1 cellular context compared by ENCODE assay signal in the genomic region with DNA sequence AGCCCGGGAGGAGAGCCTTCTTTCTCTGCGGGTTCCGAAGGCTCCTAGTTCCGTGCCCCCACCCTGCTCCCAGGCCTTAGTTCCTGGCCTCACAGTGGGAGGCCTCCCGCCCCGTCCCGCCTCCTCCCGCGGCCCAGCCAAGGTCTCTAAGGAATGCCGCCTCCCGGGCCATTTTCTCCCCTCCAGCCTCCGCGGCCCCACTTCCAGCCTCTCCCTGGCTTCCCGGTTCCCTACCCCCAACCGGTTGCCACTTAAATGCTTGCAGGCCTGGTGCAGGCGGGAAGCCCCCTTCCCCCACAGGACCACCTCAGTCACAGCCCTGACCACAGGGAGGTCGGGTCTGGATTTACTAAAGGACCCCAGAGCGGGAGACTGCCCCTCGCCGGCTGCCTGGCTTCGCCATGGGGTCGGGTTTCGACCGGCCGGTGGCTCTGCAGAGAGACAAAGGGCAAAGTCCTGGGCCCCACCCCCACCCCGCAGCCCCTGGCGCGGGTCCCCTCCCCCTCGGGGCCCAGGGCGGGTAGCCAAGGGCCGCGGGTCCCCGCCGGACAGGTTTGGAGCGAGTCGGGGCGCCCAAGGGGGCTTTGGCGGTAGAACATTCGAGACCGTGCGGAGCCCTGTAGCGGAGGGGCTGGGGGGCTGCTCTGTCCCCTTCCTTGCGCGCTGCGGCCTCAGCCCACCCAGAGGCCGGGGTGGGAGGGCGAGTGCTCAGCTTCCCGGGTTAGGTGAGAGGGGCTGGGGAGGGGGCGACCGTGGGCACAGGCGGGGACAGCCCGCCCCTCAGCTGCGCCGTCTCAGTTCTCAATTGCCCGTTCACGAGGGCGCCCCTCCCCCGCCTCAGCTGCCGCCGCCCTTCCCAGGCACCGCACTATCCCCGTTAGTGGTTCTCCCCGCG.
TF ChIP-seq lines count a peak whose summit lies in the region.

No MANE protein-coding gene starts in this region.

TF ChIP-seq in HepG2, 621 proteins besides CTCF, POLR2A, EP300 and RAD21 (continued from another document and continues in another):
- 0 out of 2 replicates have a peak, but pooled peaks have one; percentile 14 for TF ChIP-seq ZNF782 (CRISPR knock-in tag; IDR thresholded peaks at IDR 0.05; ENCODE audit: borderline replicate concordance)
- TF ChIP-seq, protein P1, sequence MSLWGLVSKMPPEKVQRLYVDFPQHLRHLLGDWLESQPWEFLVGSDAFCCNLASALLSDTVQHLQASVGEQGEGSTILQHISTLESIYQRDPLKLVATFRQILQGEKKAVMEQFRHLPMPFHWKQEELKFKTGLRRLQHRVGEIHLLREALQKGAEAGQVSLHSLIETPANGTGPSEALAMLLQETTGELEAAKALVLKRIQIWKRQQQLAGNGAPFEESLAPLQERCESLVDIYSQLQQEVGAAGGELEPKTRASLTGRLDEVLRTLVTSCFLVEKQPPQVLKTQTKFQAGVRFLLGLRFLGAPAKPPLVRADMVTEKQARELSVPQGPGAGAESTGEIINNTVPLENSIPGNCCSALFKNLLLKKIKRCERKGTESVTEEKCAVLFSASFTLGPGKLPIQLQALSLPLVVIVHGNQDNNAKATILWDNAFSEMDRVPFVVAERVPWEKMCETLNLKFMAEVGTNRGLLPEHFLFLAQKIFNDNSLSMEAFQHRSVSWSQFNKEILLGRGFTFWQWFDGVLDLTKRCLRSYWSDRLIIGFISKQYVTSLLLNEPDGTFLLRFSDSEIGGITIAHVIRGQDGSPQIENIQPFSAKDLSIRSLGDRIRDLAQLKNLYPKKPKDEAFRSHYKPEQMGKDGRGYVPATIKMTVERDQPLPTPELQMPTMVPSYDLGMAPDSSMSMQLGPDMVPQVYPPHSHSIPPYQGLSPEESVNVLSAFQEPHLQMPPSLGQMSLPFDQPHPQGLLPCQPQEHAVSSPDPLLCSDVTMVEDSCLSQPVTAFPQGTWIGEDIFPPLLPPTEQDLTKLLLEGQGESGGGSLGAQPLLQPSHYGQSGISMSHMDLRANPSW (CRISPR knock-in tag; IDR thresholded peaks at IDR 0.05; ENCODE audit: borderline replicate concordance): no peak
- TF ChIP-seq ZNF775 (CRISPR knock-in tag; IDR thresholded peaks at IDR 0.05; ENCODE audit: borderline replicate concordance): no peak
- TF ChIP-seq, protein P2, sequence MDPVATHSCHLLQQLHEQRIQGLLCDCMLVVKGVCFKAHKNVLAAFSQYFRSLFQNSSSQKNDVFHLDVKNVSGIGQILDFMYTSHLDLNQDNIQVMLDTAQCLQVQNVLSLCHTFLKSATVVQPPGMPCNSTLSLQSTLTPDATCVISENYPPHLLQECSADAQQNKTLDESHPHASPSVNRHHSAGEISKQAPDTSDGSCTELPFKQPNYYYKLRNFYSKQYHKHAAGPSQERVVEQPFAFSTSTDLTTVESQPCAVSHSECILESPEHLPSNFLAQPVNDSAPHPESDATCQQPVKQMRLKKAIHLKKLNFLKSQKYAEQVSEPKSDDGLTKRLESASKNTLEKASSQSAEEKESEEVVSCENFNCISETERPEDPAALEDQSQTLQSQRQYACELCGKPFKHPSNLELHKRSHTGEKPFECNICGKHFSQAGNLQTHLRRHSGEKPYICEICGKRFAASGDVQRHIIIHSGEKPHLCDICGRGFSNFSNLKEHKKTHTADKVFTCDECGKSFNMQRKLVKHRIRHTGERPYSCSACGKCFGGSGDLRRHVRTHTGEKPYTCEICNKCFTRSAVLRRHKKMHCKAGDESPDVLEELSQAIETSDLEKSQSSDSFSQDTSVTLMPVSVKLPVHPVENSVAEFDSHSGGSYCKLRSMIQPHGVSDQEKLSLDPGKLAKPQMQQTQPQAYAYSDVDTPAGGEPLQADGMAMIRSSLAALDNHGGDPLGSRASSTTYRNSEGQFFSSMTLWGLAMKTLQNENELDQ (CRISPR knock-in tag; IDR thresholded peaks at IDR 0.05; ENCODE audit: borderline replicate concordance): no peak
- TF ChIP-seq ZNF383 (CRISPR knock-in tag; IDR thresholded peaks at IDR 0.05; ENCODE audit: borderline replicate concordance): no peak
- TF ChIP-seq SRSF1 (optimal IDR thresholded peaks at IDR 0.05; ENCODE audit: low read depth, low read length): peak; percentile 67
- TF ChIP-seq ZBTB7B (CRISPR knock-in tag; IDR thresholded peaks at IDR 0.05): peak; percentile 79
- TF ChIP-seq, protein P3, sequence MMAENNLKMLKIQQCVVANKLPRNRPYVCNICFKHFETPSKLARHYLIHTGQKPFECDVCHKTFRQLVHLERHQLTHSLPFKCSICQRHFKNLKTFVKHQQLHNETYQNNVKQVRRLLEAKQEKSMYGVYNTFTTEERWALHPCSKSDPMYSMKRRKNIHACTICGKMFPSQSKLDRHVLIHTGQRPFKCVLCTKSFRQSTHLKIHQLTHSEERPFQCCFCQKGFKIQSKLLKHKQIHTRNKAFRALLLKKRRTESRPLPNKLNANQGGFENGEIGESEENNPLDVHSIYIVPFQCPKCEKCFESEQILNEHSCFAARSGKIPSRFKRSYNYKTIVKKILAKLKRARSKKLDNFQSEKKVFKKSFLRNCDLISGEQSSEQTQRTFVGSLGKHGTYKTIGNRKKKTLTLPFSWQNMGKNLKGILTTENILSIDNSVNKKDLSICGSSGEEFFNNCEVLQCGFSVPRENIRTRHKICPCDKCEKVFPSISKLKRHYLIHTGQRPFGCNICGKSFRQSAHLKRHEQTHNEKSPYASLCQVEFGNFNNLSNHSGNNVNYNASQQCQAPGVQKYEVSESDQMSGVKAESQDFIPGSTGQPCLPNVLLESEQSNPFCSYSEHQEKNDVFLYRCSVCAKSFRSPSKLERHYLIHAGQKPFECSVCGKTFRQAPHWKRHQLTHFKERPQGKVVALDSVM (CRISPR knock-in tag; IDR thresholded peaks at IDR 0.05): peak; percentile 88
- TF ChIP-seq, protein P4, sequence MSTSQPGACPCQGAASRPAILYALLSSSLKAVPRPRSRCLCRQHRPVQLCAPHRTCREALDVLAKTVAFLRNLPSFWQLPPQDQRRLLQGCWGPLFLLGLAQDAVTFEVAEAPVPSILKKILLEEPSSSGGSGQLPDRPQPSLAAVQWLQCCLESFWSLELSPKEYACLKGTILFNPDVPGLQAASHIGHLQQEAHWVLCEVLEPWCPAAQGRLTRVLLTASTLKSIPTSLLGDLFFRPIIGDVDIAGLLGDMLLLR (CRISPR knock-in tag; IDR thresholded peaks at IDR 0.05): peak; percentile 74; the same call in 1 of the 2 replicates
- TF ChIP-seq REPIN1 (CRISPR knock-in tag; IDR thresholded peaks at IDR 0.05; ENCODE audit: borderline replicate concordance, low read depth): 0 out of 2 replicates have a peak, but pooled peaks have one; percentile 14
- TF ChIP-seq ZNF317 (CRISPR knock-in tag; IDR thresholded peaks at IDR 0.05): peak; percentile 39; the same call in 1 of the 2 replicates
- no peak for TF ChIP-seq ZZZ3 (CRISPR knock-in tag; IDR thresholded peaks at IDR 0.05; ENCODE audit: borderline replicate concordance)
- 0 out of 2 replicates have a peak, but pooled peaks have one; percentile 10 for TF ChIP-seq NCOA2 (CRISPR knock-in tag; IDR thresholded peaks at IDR 0.05)
- peak; percentile 73 for TF ChIP-seq RBFOX2 (IDR thresholded peaks at IDR 0.05; ENCODE audit: low read depth, low read length)
- no peak for TF ChIP-seq ZNF570 (CRISPR knock-in tag; IDR thresholded peaks at IDR 0.05; ENCODE audit: borderline replicate concordance)
- TF ChIP-seq ZSCAN30 (CRISPR knock-in tag; IDR thresholded peaks at IDR 0.05): 0 out of 2 replicates have a peak, but pooled peaks have one; percentile 46
- TF ChIP-seq ZFAT (CRISPR knock-in tag; conservative IDR thresholded peaks at IDR 0.05): no peak
- peak; percentile 66; the same call in 1 of the 2 replicates for TF ChIP-seq KDM5B (CRISPR knock-in tag; IDR thresholded peaks at IDR 0.05; ENCODE audit: borderline replicate concordance)
- TF ChIP-seq ZNF562 (CRISPR knock-in tag; IDR thresholded peaks at IDR 0.05; ENCODE audit: borderline replicate concordance): no peak
- TF ChIP-seq, protein P5, sequence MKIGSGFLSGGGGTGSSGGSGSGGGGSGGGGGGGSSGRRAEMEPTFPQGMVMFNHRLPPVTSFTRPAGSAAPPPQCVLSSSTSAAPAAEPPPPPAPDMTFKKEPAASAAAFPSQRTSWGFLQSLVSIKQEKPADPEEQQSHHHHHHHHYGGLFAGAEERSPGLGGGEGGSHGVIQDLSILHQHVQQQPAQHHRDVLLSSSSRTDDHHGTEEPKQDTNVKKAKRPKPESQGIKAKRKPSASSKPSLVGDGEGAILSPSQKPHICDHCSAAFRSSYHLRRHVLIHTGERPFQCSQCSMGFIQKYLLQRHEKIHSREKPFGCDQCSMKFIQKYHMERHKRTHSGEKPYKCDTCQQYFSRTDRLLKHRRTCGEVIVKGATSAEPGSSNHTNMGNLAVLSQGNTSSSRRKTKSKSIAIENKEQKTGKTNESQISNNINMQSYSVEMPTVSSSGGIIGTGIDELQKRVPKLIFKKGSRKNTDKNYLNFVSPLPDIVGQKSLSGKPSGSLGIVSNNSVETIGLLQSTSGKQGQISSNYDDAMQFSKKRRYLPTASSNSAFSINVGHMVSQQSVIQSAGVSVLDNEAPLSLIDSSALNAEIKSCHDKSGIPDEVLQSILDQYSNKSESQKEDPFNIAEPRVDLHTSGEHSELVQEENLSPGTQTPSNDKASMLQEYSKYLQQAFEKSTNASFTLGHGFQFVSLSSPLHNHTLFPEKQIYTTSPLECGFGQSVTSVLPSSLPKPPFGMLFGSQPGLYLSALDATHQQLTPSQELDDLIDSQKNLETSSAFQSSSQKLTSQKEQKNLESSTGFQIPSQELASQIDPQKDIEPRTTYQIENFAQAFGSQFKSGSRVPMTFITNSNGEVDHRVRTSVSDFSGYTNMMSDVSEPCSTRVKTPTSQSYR (CRISPR knock-in tag; IDR thresholded peaks at IDR 0.05; ENCODE audit: borderline replicate concordance): peak; percentile 87
- TF ChIP-seq, protein P6, sequence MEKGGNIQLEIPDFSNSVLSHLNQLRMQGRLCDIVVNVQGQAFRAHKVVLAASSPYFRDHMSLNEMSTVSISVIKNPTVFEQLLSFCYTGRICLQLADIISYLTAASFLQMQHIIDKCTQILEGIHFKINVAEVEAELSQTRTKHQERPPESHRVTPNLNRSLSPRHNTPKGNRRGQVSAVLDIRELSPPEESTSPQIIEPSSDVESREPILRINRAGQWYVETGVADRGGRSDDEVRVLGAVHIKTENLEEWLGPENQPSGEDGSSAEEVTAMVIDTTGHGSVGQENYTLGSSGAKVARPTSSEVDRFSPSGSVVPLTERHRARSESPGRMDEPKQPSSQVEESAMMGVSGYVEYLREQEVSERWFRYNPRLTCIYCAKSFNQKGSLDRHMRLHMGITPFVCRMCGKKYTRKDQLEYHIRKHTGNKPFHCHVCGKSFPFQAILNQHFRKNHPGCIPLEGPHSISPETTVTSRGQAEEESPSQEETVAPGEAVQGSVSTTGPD (CRISPR knock-in tag; IDR thresholded peaks at IDR 0.05): peak; percentile 64; the same call in 1 of the 2 replicates
- no peak for TF ChIP-seq NFRKB (IDR thresholded peaks at IDR 0.05)
- TF ChIP-seq, protein P7, sequence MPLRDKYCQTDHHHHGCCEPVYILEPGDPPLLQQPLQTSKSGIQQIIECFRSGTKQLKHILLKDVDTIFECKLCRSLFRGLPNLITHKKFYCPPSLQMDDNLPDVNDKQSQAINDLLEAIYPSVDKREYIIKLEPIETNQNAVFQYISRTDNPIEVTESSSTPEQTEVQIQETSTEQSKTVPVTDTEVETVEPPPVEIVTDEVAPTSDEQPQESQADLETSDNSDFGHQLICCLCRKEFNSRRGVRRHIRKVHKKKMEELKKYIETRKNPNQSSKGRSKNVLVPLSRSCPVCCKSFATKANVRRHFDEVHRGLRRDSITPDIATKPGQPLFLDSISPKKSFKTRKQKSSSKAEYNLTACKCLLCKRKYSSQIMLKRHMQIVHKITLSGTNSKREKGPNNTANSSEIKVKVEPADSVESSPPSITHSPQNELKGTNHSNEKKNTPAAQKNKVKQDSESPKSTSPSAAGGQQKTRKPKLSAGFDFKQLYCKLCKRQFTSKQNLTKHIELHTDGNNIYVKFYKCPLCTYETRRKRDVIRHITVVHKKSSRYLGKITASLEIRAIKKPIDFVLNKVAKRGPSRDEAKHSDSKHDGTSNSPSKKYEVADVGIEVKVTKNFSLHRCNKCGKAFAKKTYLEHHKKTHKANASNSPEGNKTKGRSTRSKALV (CRISPR knock-in tag; IDR thresholded peaks at IDR 0.05): no peak
- TF ChIP-seq ZNF274 (CRISPR knock-in tag; IDR thresholded peaks at IDR 0.05): no peak
- TF ChIP-seq ZNF350 (CRISPR knock-in tag; IDR thresholded peaks at IDR 0.05; ENCODE audit: borderline replicate concordance, low read depth): peak; percentile 58; the same call in 1 of the 2 replicates
- peak; percentile 62 for TF ChIP-seq HNF4A (CRISPR knock-in tag; IDR thresholded peaks at IDR 0.05)
- TF ChIP-seq ZNF484 (CRISPR knock-in tag; IDR thresholded peaks at IDR 0.05; ENCODE audit: borderline replicate concordance, low read depth): no peak
- TF ChIP-seq ZNF709 (CRISPR knock-in tag; IDR thresholded peaks at IDR 0.05): 0 out of 2 replicates have a peak, but pooled peaks have one; percentile 34
- TF ChIP-seq GATAD2A (CRISPR knock-in tag; IDR thresholded peaks at IDR 0.05): peak; percentile 34; the same call in 1 of the 2 replicates
- no peak for TF ChIP-seq ZNF10 (CRISPR knock-in tag; IDR thresholded peaks at IDR 0.05; ENCODE audit: borderline replicate concordance, low read depth)
- TF ChIP-seq, protein P8, sequence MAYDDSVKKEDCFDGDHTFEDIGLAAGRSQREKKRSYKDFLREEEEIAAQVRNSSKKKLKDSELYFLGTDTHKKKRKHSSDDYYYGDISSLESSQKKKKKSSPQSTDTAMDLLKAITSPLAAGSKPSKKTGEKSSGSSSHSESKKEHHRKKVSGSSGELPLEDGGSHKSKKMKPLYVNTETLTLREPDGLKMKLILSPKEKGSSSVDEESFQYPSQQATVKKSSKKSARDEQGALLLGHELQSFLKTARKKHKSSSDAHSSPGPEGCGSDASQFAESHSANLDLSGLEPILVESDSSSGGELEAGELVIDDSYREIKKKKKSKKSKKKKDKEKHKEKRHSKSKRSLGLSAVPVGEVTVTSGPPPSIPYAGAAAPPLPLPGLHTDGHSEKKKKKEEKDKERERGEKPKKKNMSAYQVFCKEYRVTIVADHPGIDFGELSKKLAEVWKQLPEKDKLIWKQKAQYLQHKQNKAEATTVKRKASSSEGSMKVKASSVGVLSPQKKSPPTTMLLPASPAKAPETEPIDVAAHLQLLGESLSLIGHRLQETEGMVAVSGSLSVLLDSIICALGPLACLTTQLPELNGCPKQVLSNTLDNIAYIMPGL (CRISPR knock-in tag; IDR thresholded peaks at IDR 0.05; ENCODE audit: borderline replicate concordance in 1 of 2, low read depth in 1 of 2): 0 out of 4 replicates have a peak, but pooled peaks of 1 of the 2 experiments have one; percentile 43
- peak; percentile 13; the same call in 1 of the 2 replicates for TF ChIP-seq SP2 (CRISPR knock-in tag; IDR thresholded peaks at IDR 0.05)
- peak; percentile 79; the same call in 1 of the 2 replicates for TF ChIP-seq ZNF225 (CRISPR knock-in tag; IDR thresholded peaks at IDR 0.05)
- no peak for TF ChIP-seq MED1 (CRISPR knock-in tag; IDR thresholded peaks at IDR 0.05)
- TF ChIP-seq AKAP8 (CRISPR knock-in tag; IDR thresholded peaks at IDR 0.05): 0 out of 2 replicates have a peak, but pooled peaks have one; percentile 31
- TF ChIP-seq POGZ (CRISPR knock-in tag; IDR thresholded peaks at IDR 0.05): peak; percentile 68
- TF ChIP-seq ZNF749 (CRISPR knock-in tag; IDR thresholded peaks at IDR 0.05; ENCODE audit: borderline replicate concordance): no peak
- no peak for TF ChIP-seq KDM1A (CRISPR knock-in tag; IDR thresholded peaks at IDR 0.05)
- TF ChIP-seq RARA (CRISPR knock-in tag; IDR thresholded peaks at IDR 0.05): no peak
- TF ChIP-seq SOX13 (IDR thresholded peaks at IDR 0.05): no peak
- peak in 1 of 2 experiments; percentile 40; a peak in 2 of 4 replicates for TF ChIP-seq SOX13 (CRISPR knock-in tag; conservative IDR thresholded peaks at IDR 0.05 in 1 of 2, IDR thresholded peaks at IDR 0.05 in 1 of 2)
- TF ChIP-seq ASH2L (IDR thresholded peaks at IDR 0.05; ENCODE audit: insufficient read length, low read depth, low read length): peak; percentile 83
- TF ChIP-seq GABPB1 (CRISPR knock-in tag; IDR thresholded peaks at IDR 0.05): peak; percentile 48; the same call in 1 of the 2 replicates
